ENCODE assay signal across 11 cellular contexts in the genomic region with DNA sequence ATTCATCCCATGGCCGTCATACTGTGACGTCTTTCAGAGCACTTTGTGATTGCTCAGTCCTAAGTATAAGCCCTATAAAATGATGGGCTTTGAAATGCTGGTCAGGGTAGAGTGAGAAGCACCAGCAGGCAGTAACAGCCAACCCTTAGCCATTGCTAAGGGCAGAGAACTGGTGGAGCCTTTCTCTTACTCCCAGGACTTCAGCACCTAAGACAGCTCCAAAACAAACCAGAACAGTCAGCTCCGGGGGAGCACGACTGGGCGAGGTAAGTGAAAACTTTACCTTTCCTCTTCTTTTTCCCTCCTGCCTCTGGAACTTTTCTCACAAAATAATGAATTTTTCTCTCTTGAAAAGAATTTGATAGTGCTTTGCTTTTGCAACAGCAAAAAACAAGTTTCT. TPM values are rescaled to one million over a fixed set of nuclear protein-coding genes. Genes with fewer than 3 reads are reported as not detected.
A peak's percentile ranks its signal among the peaks of the same experiment; 100 is the strongest.
DNase-seq lines count a peak whose midpoint lies in the region; ATAC-seq and TF ChIP-seq lines count a peak whose summit lies in the region.
"Had no signal": no experiment of that assay in that cellular context is flagged by ENCODE, and none has a peak within 500 bp of the region (broad histone marks: within the 10 kb centered on the region; RNA-seq: fewer than 3 reads in every experiment).

TSS of gene VIP (plus strand) at position 104 of the 400 bp plus-strand sequence. CDS start 1,381 bp downstream, outside the sequence.

- TF ChIP-seq POLR2A in NB4 (IDR thresholded peaks at IDR 0.05; ENCODE audit: extremely low read depth, insufficient read length): no peak

- no peak within 1 kb of the TSS for H3K4me3 ChIP-seq in GM12865 (ENCODE audit: low read depth, low read length)
- no peak within 1 kb of the TSS for H3K4me3 ChIP-seq in NB4 (ENCODE audit: low read depth, low read length)
- no peak within 1 kb of the TSS for H3K4me3 ChIP-seq in cardiac fibroblast (replicated peaks in 1 of 2; ENCODE audit: low read depth in 2 of 2, low read length in 2 of 2)
- H3K4me3 ChIP-seq: SJSA1 had no signal

- ATAC-seq in GM19351 (IDR thresholded peaks at IDR 0.05; ENCODE audit: unreplicated experiment): no peak

- DNase-seq in GM12865 (ENCODE audit: low read depth): peak; percentile 14
- DNase-seq in NB4 (ENCODE audit: low read depth): peak; percentile 39
- DNase-seq in cardiac fibroblast (ENCODE audit: low read depth in 2 of 2): peak; percentile 48 to 68
- DNase-seq in myocyte (ENCODE audit: low read depth): peak; percentile 83
- DNase-seq in inferior parietal cortex (ENCODE audit: extremely low spot score): no peak
- DNase-seq in NCI-H774 (lab: John Stamatoyannopoulos, UW): no peak
- DNase-seq in cerebellar nuclear complex (lab: John Stamatoyannopoulos, UW): no peak
- DNase-seq: stimulated activated CD8-positive, alpha-beta memory T cell treated with anti-CD3 and anti-CD28 coated beads, Interleukin-4, amount 100 ng/mL, for 48 hours had no signal

- no peak for TF ChIP-seq CTCF in GM12865 (IDR thresholded peaks at IDR 0.05; ENCODE audit: insufficient read depth, low read depth, low read length, missing control alignments)
- TF ChIP-seq CTCF in NB4 (IDR thresholded peaks at IDR 0.05; ENCODE audit: low read depth, low read length): no peak
- no peak for TF ChIP-seq CTCF in cardiac fibroblast (IDR thresholded peaks at IDR 0.05; ENCODE audit: low read depth, low read length)

RNA-seq across cellular contexts. Expression of gene VIP, which starts in this region (rescaled TPM):
- not detected in 2 replicates for total RNA-seq in myocyte
- not detected for polyA plus RNA-seq in myocyte (2012)
- polyA plus RNA-seq: IgD-negative memory B cell had no signal

Comparison
In these comparisons a context has a peak if more than half of its experiments do, and no peak if none do; other contexts are left out.
1. Peak in DNase-seq in myocyte; RNA of the gene not detected or under 1 TPM.
2. DNase-seq: peak in GM12865 (single experiment), NB4 (single experiment) and cardiac fibroblast (2 of 2); none in inferior parietal cortex (single experiment), NCI-H774 (single experiment) and cerebellar nuclear complex (0 of 2).